Comparison of ENCODE assay signal across 8 cellular contexts in genomic region chr5:177496111-177497010, GRCh38. TPM values are rescaled to one million over a fixed set of nuclear protein-coding genes. Genes with fewer than 3 reads are reported as not detected.
A peak's percentile ranks its signal among the peaks of the same experiment; 100 is the strongest.
DNase-seq lines count a peak whose midpoint lies in the region; ATAC-seq, FAIRE-seq and TF ChIP-seq lines count a peak whose summit lies in the region.

No MANE protein-coding gene starts in this region.

- no peak for DNase-seq in T-helper 1 cell
- peak; percentile 11 for DNase-seq in NCI-H1048 (lab: John Stamatoyannopoulos, UW)
- DNase-seq in activated CD4-positive, alpha-beta memory T cell treated with anti-CD3 and anti-CD28 coated beads, Interleukin-2, amount 10 ng/mL, durations not matched to agents 7 days and 5 days: peak; percentile 24
- DNase-seq in ovary: peak; percentile 85 to 89 (median 86)
- no peak for DNase-seq in small intestine

- no peak for FAIRE-seq in small intestine (lab: Jason Lieb, UNC)

- H3K9me3 Mint-ChIP-seq in T-helper 1 cell treated with Interleukin-12 subunit alpha and Interleukin-12 subunit beta and Interleukin-4 antibody, amounts not matched to agents 30 μg/mL and 1 μg/mL, for 36 hours: no peaks in the 10 kb centered on the region
- H3K9me3 Mint-ChIP-seq in activated CD4-positive, alpha-beta memory T cell treated with anti-CD3 and anti-CD28 coated beads, Interleukin-2, amount 10 ng/mL, durations not matched to agents 7 days and 5 days: no peaks in the 10 kb centered on the region

- peaks cover 3% of the 10 kb centered on the region for H3K36me3 Mint-ChIP-seq in T-helper 1 cell treated with Interleukin-12 subunit alpha and Interleukin-12 subunit beta and Interleukin-4 antibody, amounts not matched to agents 30 μg/mL and 1 μg/mL, for 36 hours (ENCODE audit: low read depth)
- H3K36me3 Mint-ChIP-seq in activated CD4-positive, alpha-beta memory T cell treated with anti-CD3 and anti-CD28 coated beads, Interleukin-2, amount 10 ng/mL, durations not matched to agents 7 days and 5 days (ENCODE audit: low read depth): peaks cover 13% of the 10 kb centered on the region

- H3K4me1 ChIP-seq in gastroesophageal sphincter: peaks cover 5 to 80% (median 64%) of the 10 kb centered on the region in 3 donors
- peaks cover 13% of the 10 kb centered on the region for H3K4me1 ChIP-seq in ovary (ENCODE audit: insufficient read depth)
- H3K4me1 ChIP-seq in small intestine (ENCODE audit: control insufficient read depth in 2 of 2, insufficient read depth in 1 of 2, low read depth in 1 of 2, low read length in 1 of 2): peaks cover 0 to 3% of the 10 kb centered on the region in 2 donors

- POLR2A ChIA-PET in activated CD4-positive, alpha-beta memory T cell treated with anti-CD3 and anti-CD28 coated beads, Interleukin-2, amount 10 ng/mL, durations not matched to agents 7 days and 5 days (lab: Charles Lee): interaction anchor here (1.1 to 3.7 kb wide), 8 partner anchors 18 to 193 kb away, joined by 3 to 12 read pairs (median 4); partner anchors contain the start of genes DDX41 and GRK6

- TF ChIP-seq CTCF in gastroesophageal sphincter (IDR thresholded peaks at IDR 0.05) (peak in 3 of 4 experiments; percentile 25 to 64 (median 42)), ovary (IDR thresholded peaks at IDR 0.05) (peak in 1 of 3 donors; percentile 13)

- no CpG with 5 or more reads among the region's 31 CpGs for WGBS in gastroesophageal sphincter (ENCODE audit: low coverage in 1 of 2), 2 donors
- 3 to 6% (median 5%) methylated on average over 19 to 29 of the region's 31 CpGs for WGBS in ovary, 3 donors
- WGBS in small intestine, 3 donors: 19 to 23% (median 23%) methylated on average over 19 to 29 of the region's 31 CpGs

- H3K4me3 Mint-ChIP-seq in T-helper 1 cell treated with Interleukin-12 subunit alpha and Interleukin-12 subunit beta and Interleukin-4 antibody, amounts not matched to agents 30 μg/mL and 1 μg/mL, for 36 hours: peak overlapping the region; percentile 76
- H3K4me3 Mint-ChIP-seq in activated CD4-positive, alpha-beta memory T cell treated with anti-CD3 and anti-CD28 coated beads, Interleukin-2, amount 10 ng/mL, durations not matched to agents 7 days and 5 days: peak overlapping the region; percentile 85

- H3K27me3 Mint-ChIP-seq in T-helper 1 cell treated with Interleukin-12 subunit alpha and Interleukin-12 subunit beta and Interleukin-4 antibody, amounts not matched to agents 30 μg/mL and 1 μg/mL, for 36 hours (ENCODE audit: low read depth): peaks cover 24% of the 10 kb centered on the region
- H3K27me3 Mint-ChIP-seq in activated CD4-positive, alpha-beta memory T cell treated with anti-CD3 and anti-CD28 coated beads, Interleukin-2, amount 10 ng/mL, durations not matched to agents 7 days and 5 days: peaks cover 21% of the 10 kb centered on the region

- TF ChIP-seq POLR2A in gastroesophageal sphincter (IDR thresholded peaks at IDR 0.05) (peak; percentile 31 to 46), ovary (IDR thresholded peaks at IDR 0.05) (no peak)

- H3K36me3 ChIP-seq in gastroesophageal sphincter (peaks cover 0 to 16% of the 10 kb centered on the region in 2 donors), ovary (no peaks in the 10 kb centered on the region), small intestine (ENCODE audit: control insufficient read depth in 2 of 2, insufficient read depth in 2 of 2, low read length in 2 of 2) (no peaks in the 10 kb centered on the region)

- H3K27ac ChIP-seq in gastroesophageal sphincter (peak overlapping the region; percentile 96 to 99 (median 99)), ovary (peak overlapping the region; percentile 62 to 65), small intestine (ENCODE audit: low read depth in 1 of 2, low read length in 1 of 2) (peak overlapping the region in 1 of 2 donors; percentile 83)

- H3K27me3 ChIP-seq in gastroesophageal sphincter (no peaks in the 10 kb centered on the region), ovary (no peaks in the 10 kb centered on the region), small intestine (ENCODE audit: control insufficient read depth in 2 of 2, insufficient read depth in 2 of 2, low read length in 2 of 2) (no peaks in the 10 kb centered on the region)

- TF ChIP-seq EP300 in gastroesophageal sphincter (IDR thresholded peaks at IDR 0.05) (no peak), ovary (IDR thresholded peaks at IDR 0.05) (no peak)

- CTCF ChIA-PET in activated CD4-positive, alpha-beta memory T cell treated with anti-CD3 and anti-CD28 coated beads, Interleukin-2, amount 10 ng/mL, durations not matched to agents 7 days and 5 days (lab: Charles Lee): interaction anchor here (1.1 to 1.8 kb wide), 5 partner anchors 20 to 187 kb away, joined by 3 to 9 read pairs (median 6); partner anchors contain the start of genes DDX41 and MXD3

- H3K4me3 ChIP-seq in gastroesophageal sphincter (peak overlapping the region; percentile 80 to 97), ovary (peak overlapping the region; percentile 63), small intestine (ENCODE audit: low read depth in 1 of 2, low read length in 2 of 2) (peak overlapping the region in 1 of 2 donors; percentile 54)

- peak overlapping the region; percentile 72 for H3K27ac Mint-ChIP-seq in T-helper 1 cell treated with Interleukin-12 subunit alpha and Interleukin-12 subunit beta and Interleukin-4 antibody, amounts not matched to agents 30 μg/mL and 1 μg/mL, for 36 hours
- H3K27ac Mint-ChIP-seq in activated CD4-positive, alpha-beta memory T cell treated with anti-CD3 and anti-CD28 coated beads, Interleukin-2, amount 10 ng/mL, durations not matched to agents 7 days and 5 days: peak overlapping the region; percentile 53

- H3K9me3 ChIP-seq in gastroesophageal sphincter: no peaks in the 10 kb centered on the region
- no peaks in the 10 kb centered on the region for H3K9me3 ChIP-seq in ovary
- H3K9me3 ChIP-seq in small intestine (ENCODE audit: control insufficient read depth, low read depth): no peaks in the 10 kb centered on the region

- ATAC-seq in gastroesophageal sphincter: peak; percentile 51
- ATAC-seq in GM18517 (IDR thresholded peaks at IDR 0.05; ENCODE audit: unreplicated experiment): no peak

- H3K4me1 Mint-ChIP-seq in T-helper 1 cell treated with Interleukin-12 subunit alpha and Interleukin-12 subunit beta and Interleukin-4 antibody, amounts not matched to agents 30 μg/mL and 1 μg/mL, for 36 hours (ENCODE audit: low read depth): peaks cover 27% of the 10 kb centered on the region
- peaks cover 49% of the 10 kb centered on the region for H3K4me1 Mint-ChIP-seq in activated CD4-positive, alpha-beta memory T cell treated with anti-CD3 and anti-CD28 coated beads, Interleukin-2, amount 10 ng/mL, durations not matched to agents 7 days and 5 days

- intact Hi-C loops in ovary (cut with DNase I): loop anchor here in 2 of 4 donors (2.0 to 10.0 kb wide), 3 partner anchors 40 to 382 kb away; partner anchors contain the start of gene PFN3 (in 1 of the 2)

RNA-seq across cellular contexts. Expression of gene PDLIM7, which starts 1.0 kb away (rescaled TPM):
- 10 to 100 TPM; 55.1 to 56.6 TPM for total RNA-seq in activated CD4-positive, alpha-beta memory T cell treated with anti-CD3 and anti-CD28 coated beads, Interleukin-2, amount 10 ng/mL, durations not matched to agents 7 days and 5 days
- total RNA-seq in gastroesophageal sphincter (100 to 1,000 TPM; 336 to 863 (median 437) TPM), ovary (100 to 1,000 TPM in 4 of 7 donors, 10 to 100 TPM in 3; 32.7 to 243 (median 151) TPM)
- polyA plus RNA-seq in ovary (10 to 100 TPM; 25.7 to 83.3 TPM), small intestine (10 to 100 TPM in 1 of 3 donors, 1 to 10 TPM in 2; 3.8 to 44.4 (median 8.9) TPM)

RNA-seq across cellular contexts. Expression of gene DOK3, which starts 13.3 kb away (rescaled TPM):
- total RNA-seq in activated CD4-positive, alpha-beta memory T cell treated with anti-CD3 and anti-CD28 coated beads, Interleukin-2, amount 10 ng/mL, durations not matched to agents 7 days and 5 days: 1 to 10 TPM; 2.4 TPM
- total RNA-seq in gastroesophageal sphincter (10 to 100 TPM in 1 of 4 donors, 1 to 10 TPM in 3; 6.1 to 16.6 (median 6.6) TPM), ovary (1 to 10 TPM; 1.3 to 7.2 (median 2.5) TPM)
- polyA plus RNA-seq in ovary (1 to 10 TPM; 1.8 to 4.2 TPM), small intestine (1 to 10 TPM; 3.1 to 6.0 (median 4.1) TPM)

RNA-seq across cellular contexts. Expression of gene DDX41, which starts 20.4 kb away (rescaled TPM):
- total RNA-seq in activated CD4-positive, alpha-beta memory T cell treated with anti-CD3 and anti-CD28 coated beads, Interleukin-2, amount 10 ng/mL, durations not matched to agents 7 days and 5 days: 100 to 1,000 TPM; 105 to 107 TPM
- total RNA-seq in gastroesophageal sphincter (10 to 100 TPM; 64.5 to 80.8 (median 68.5) TPM), ovary (100 to 1,000 TPM in 1 of 7 donors, 10 to 100 TPM in 6; 63.5 to 104 (median 76.0) TPM)
- polyA plus RNA-seq in ovary (10 to 100 TPM; 58.3 to 63.6 TPM), small intestine (10 to 100 TPM; 81.9 to 93.0 (median 82.3) TPM)

RNA-seq across cellular contexts. Expression of gene DBN1, which starts 22.9 kb away (rescaled TPM):
- total RNA-seq in activated CD4-positive, alpha-beta memory T cell treated with anti-CD3 and anti-CD28 coated beads, Interleukin-2, amount 10 ng/mL, durations not matched to agents 7 days and 5 days: 1 to 10 TPM; 4.9 to 5.0 TPM
- total RNA-seq in gastroesophageal sphincter (100 to 1,000 TPM in 3 of 4 donors, 10 to 100 TPM in 1; 87.1 to 154 (median 124) TPM), ovary (10 to 100 TPM; 35.1 to 91.6 (median 57.0) TPM)
- polyA plus RNA-seq in ovary (10 to 100 TPM; 18.4 to 55.4 TPM), small intestine (10 to 100 TPM in 1 of 3 donors, 1 to 10 TPM in 2; 1.6 to 32.0 (median 5.1) TPM)

RNA-seq across cellular contexts. Expression of gene PRR7, which starts 49.7 kb away (rescaled TPM):
- 1 to 10 TPM; 4.9 to 5.8 TPM for total RNA-seq in activated CD4-positive, alpha-beta memory T cell treated with anti-CD3 and anti-CD28 coated beads, Interleukin-2, amount 10 ng/mL, durations not matched to agents 7 days and 5 days
- total RNA-seq in gastroesophageal sphincter (1 to 10 TPM in 3 of 4 donors, not detected in 1; 1.6 to 2.7 (median 2.2) TPM), ovary (10 to 100 TPM in 1 of 7 donors, 1 to 10 TPM in 5, under 1 TPM in 1; 0.66 to 11.4 (median 2.1) TPM)
- polyA plus RNA-seq in ovary (under 1 TPM in 1 of 2 donors, not detected in 1; 0.51 TPM), small intestine (1 to 10 TPM; 1.1 to 3.7 (median 3.0) TPM)

Comparison
In these comparisons a context has a peak if more than half of its experiments do, and no peak if none do; other contexts are left out.
1. DNase-seq: peak in NCI-H1048 (single experiment), activated CD4-positive, alpha-beta memory T cell treated with anti-CD3 and anti-CD28 coated beads, Interleukin-2, amount 10 ng/mL, durations not matched to agents 7 days and 5 days (single experiment) and ovary (5 of 5); none in T-helper 1 cell (0 of 5) and small intestine (single experiment).